Comparison of ENCODE assay signal across 29 cellular contexts in the genomic region with DNA sequence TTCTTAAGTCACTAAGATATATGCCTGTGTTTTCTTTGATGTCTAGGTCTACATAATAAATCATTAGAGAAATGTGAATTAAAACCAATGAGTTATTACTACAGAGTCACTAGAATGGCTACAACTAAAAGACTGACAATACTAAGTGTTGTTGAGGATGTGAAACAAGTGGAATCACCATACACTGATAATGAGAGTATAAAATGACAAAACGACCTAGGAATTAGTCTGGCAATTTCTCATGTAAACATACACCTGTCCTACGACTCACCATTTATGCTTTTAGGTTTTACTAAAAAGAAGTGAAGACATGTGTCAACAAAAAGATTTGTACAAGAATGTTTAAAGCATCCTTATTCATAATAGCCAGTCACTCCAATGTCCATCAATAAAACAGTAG.
"Had no signal": no experiment of that assay in that cellular context is flagged by ENCODE, and none has a peak within 500 bp of the region (broad histone marks: within the 10 kb centered on the region; RNA-seq: fewer than 3 reads in every experiment).

No MANE protein-coding gene starts in this region.

- H3K4me3 ChIP-seq: ascending aorta, body of pancreas, Peyer's patch, SJCRH30 had no signal

- H3K9me3 Mint-ChIP-seq: activated T-cell treated with anti-CD3 and anti-CD28 coated beads, Interleukin-2, amount 50 U/mL, for 4 hours; central memory CD8-positive, alpha-beta T cell had no signal

- H3K9ac ChIP-seq: SK-N-SH had no signal

- H3K27me3 ChIP-seq: ascending aorta, body of pancreas, Peyer's patch, SJCRH30 had no signal

- H3K4me2 ChIP-seq: SK-N-SH had no signal

- H3K4me3 Mint-ChIP-seq: activated CD4-positive, alpha-beta memory T cell treated with anti-CD3 and anti-CD28 coated beads, Interleukin-2, amount 10 ng/mL, durations not matched to agents 7 days and 5 days had no signal

- ATAC-seq: activated naive CD8-positive, alpha-beta T cell treated with anti-CD3 and anti-CD28 coated beads, Interleukin-2, amount 50 U/mL, for 24 hours; body of pancreas had no signal

- H3K9me2 ChIP-seq: SK-N-SH had no signal

- H3K27me3 Mint-ChIP-seq: activated B cell treated with CpG ODN at 0.5 μM for 24 hours; activated CD4-positive, alpha-beta memory T cell treated with anti-CD3 and anti-CD28 coated beads, Interleukin-2, amount 10 ng/mL, durations not matched to agents 7 days and 5 days; activated naive CD8-positive, alpha-beta T cell treated with anti-CD3 and anti-CD28 coated beads, Interleukin-2, amount 50 U/mL, for 24 hours; central memory CD8-positive, alpha-beta T cell had no signal

- H3K4me1 ChIP-seq: ascending aorta, body of pancreas, Peyer's patch, SJCRH30 had no signal

- H3K9me3 ChIP-seq: ascending aorta, body of pancreas, Peyer's patch, SJCRH30, SK-N-SH had no signal

- DNase-seq: activated B cell treated with CpG ODN at 0.5 μM for 24 hours; activated CD4-positive, alpha-beta memory T cell treated with anti-CD3 and anti-CD28 coated beads, Interleukin-2, amount 10 ng/mL, durations not matched to agents 7 days and 5 days; activated CD4-positive, alpha-beta T cell treated with anti-CD3 and anti-CD28 coated beads for 1 hour; activated CD4-positive, alpha-beta T cell treated with anti-CD3 and anti-CD28 coated beads, Interleukin-2, amount 50 U/mL, for 1 hour; activated CD8-positive, alpha-beta memory T cell treated with anti-CD3 and anti-CD28 coated beads, Interleukin-2, amount 50 U/mL, for 48 hours; activated naive CD4-positive, alpha-beta T cell; activated naive CD8-positive, alpha-beta T cell treated with anti-CD3 and anti-CD28 coated beads, Interleukin-2, amount 50 U/mL, for 24 hours; activated T-cell treated with anti-CD3 and anti-CD28 coated beads, Interleukin-2, amount 50 U/mL, for 4 hours; amniotic stem cell; body of pancreas; cortex of kidney; MM.1S; NCI-H1105; NCI-H1436; NCI-H1694 treated with DMSO at 0.1 percent for 48 hours; NCI-H2029 treated with DMSO at 0.1 percent for 48 hours; NCI-H345; NCI-H510A; NCI-H526 treated with DMSO at 0.1 percent for 48 hours; NCI-H82; OCI-M1; Peyer's patch; Right ventricle myocardium superior; SJCRH30; SK-N-SH; T1000 had no signal

- H3K27ac ChIP-seq: ascending aorta, body of pancreas, Peyer's patch, RWPE1, SJCRH30 had no signal

- H3K36me3 ChIP-seq: ascending aorta, Peyer's patch, SJCRH30 had no signal
